Comparison of ENCODE assay signal across 12 cellular contexts in genomic region chrX:11793734-11794133, GRCh38.
"Had no signal": no experiment of that assay in that cellular context is flagged by ENCODE, and none has a peak within 500 bp of the region (broad histone marks: within the 10 kb centered on the region; RNA-seq: fewer than 3 reads in every experiment).

No MANE protein-coding gene starts in this region.

- H3K36me3 Mint-ChIP-seq: naive B cell had no signal

- H3K4me3 ChIP-seq: breast epithelium, esophagus muscularis mucosa, lung, right lobe of liver had no signal

- H3K27ac ChIP-seq: breast epithelium, esophagus muscularis mucosa, right lobe of liver had no signal

- H3K4me1 ChIP-seq: breast epithelium, esophagus muscularis mucosa, right lobe of liver had no signal

- H3K9me3 ChIP-seq: breast epithelium, esophagus muscularis mucosa, right lobe of liver had no signal

- H3K27ac Mint-ChIP-seq: progenitor cell of endocrine pancreas had no signal

- H3K27me3 ChIP-seq: esophagus muscularis mucosa, right lobe of liver had no signal

- H3K27me3 Mint-ChIP-seq: naive B cell, progenitor cell of endocrine pancreas had no signal

- ATAC-seq: left cardiac atrium, right lobe of liver, SK-N-SH treated with all-trans-retinoic acid at 6 μM for 48 hours had no signal

- DNase-seq: activated T-cell treated with anti-CD3 and anti-CD28 coated beads, Interleukin-2, amount 50 U/mL, for 1 hour; foreskin fibroblast; head of caudate nucleus; left cardiac atrium; naive B cell; right lobe of liver; SHP77 had no signal

- H3K36me3 ChIP-seq: breast epithelium, esophagus muscularis mucosa, right lobe of liver had no signal
